In genomic region chr14:64970776-64971451, GRCh38 we compare ENCODE assay signal across 9 cellular contexts. TPM values are rescaled to one million over a fixed set of nuclear protein-coding genes. Genes with fewer than 3 reads are reported as not detected.
A peak's percentile ranks its signal among the peaks of the same experiment; 100 is the strongest.
DNase-seq lines count a peak whose midpoint lies in the region; ATAC-seq and TF ChIP-seq lines count a peak whose summit lies in the region.
"Had no signal": no experiment of that assay in that cellular context is flagged by ENCODE, and none has a peak within 500 bp of the region (broad histone marks: within the 10 kb centered on the region; RNA-seq: fewer than 3 reads in every experiment).

No MANE protein-coding gene starts in this region.

- WGBS in liver, result 89% methylated on average over 6 of the region's 6 CpGs

- TF ChIP-seq RAD21 in liver (IDR thresholded peaks at IDR 0.05), result no peak

- no peak overlapping the region for H3K27ac ChIP-seq in liver (ENCODE audit: low read depth in 1 of 2, low read length in 2 of 2)

- H3K4me1 Mint-ChIP-seq in activated naive CD8-positive, alpha-beta T cell treated with anti-CD3 and anti-CD28 coated beads, Interleukin-2, amount 50 U/mL, for 24 hours, result peaks cover 10% of the 10 kb centered on the region
- peaks cover 22% of the 10 kb centered on the region for H3K4me1 Mint-ChIP-seq in type B pancreatic cell (ENCODE audit: unreplicated experiment)

- H3K4me3 ChIP-seq in liver (ENCODE audit: low read depth in 1 of 3, low read length in 3 of 3), result peak overlapping the region in 2 of 3 donors; percentile 78 to 94

- H3K9me3 ChIP-seq in liver (ENCODE audit: control insufficient read depth in 4 of 4, low read length in 3 of 4), result no peaks in the 10 kb centered on the region

- DNase-seq in activated effector memory CD4-positive, alpha-beta T cell treated with anti-CD3 and anti-CD28 coated beads, Interleukin-2, amount 50 U/mL, for 16 hours, result peak; percentile 60
- no peak for DNase-seq in activated effector memory CD4-positive, alpha-beta T cell treated with Interleukin-2 at 50 U/mL for 16 hours
- no peak for DNase-seq in activated naive CD8-positive, alpha-beta T cell treated with anti-CD3 and anti-CD28 coated beads, Interleukin-2, amount 50 U/mL, for 24 hours
- DNase-seq in type B pancreatic cell (ENCODE audit: extremely low spot score, unreplicated experiment), result no peak
- DNase-seq in D341Med (ENCODE audit: low spot score), result no peak
- no peak for DNase-seq in NCI-H2029 treated with DMSO at 0.1 percent for 48 hours (lab: John Stamatoyannopoulos, UW)
- DNase-seq: NCI-H1092 had no signal

- H3K27me3 ChIP-seq in liver (ENCODE audit: control insufficient read depth in 4 of 4, insufficient read depth in 4 of 4, low read length in 3 of 4), result no peaks in the 10 kb centered on the region

- H3K4me3 Mint-ChIP-seq in activated naive CD8-positive, alpha-beta T cell treated with anti-CD3 and anti-CD28 coated beads, Interleukin-2, amount 50 U/mL, for 24 hours, result peak overlapping the region; percentile 63
- peak overlapping the region; percentile 87 for H3K4me3 Mint-ChIP-seq in type B pancreatic cell

- peaks cover 4 to 14% (median 13%) of the 10 kb centered on the region in 4 donors for H3K4me1 ChIP-seq in liver (ENCODE audit: control insufficient read depth in 4 of 4, insufficient read depth in 4 of 4, low read length in 3 of 4)

- TF ChIP-seq CTCF in liver (IDR thresholded peaks at IDR 0.05; ENCODE audit: low read depth, low read length, missing input control), result no peak
- no peak for TF ChIP-seq CTCF in type B pancreatic cell (conservative IDR thresholded peaks at IDR 0.05)

- H3K36me3 ChIP-seq in liver (ENCODE audit: control insufficient read depth in 4 of 4, insufficient read depth in 3 of 4, low read depth in 1 of 4, low read length in 3 of 4), result no peaks in the 10 kb centered on the region

- no peak overlapping the region for H3K27ac Mint-ChIP-seq in activated naive CD8-positive, alpha-beta T cell treated with anti-CD3 and anti-CD28 coated beads, Interleukin-2, amount 50 U/mL, for 24 hours
- H3K27ac Mint-ChIP-seq in type B pancreatic cell, result peak overlapping the region; percentile 65

- no peak for ATAC-seq in activated naive CD8-positive, alpha-beta T cell treated with anti-CD3 and anti-CD28 coated beads, Interleukin-2, amount 50 U/mL, for 24 hours
- ATAC-seq in HG02588 (IDR thresholded peaks at IDR 0.05; ENCODE audit: unreplicated experiment), result no peak

- H3K36me3 Mint-ChIP-seq in activated naive CD8-positive, alpha-beta T cell treated with anti-CD3 and anti-CD28 coated beads, Interleukin-2, amount 50 U/mL, for 24 hours (ENCODE audit: low read depth), result no peaks in the 10 kb centered on the region
- H3K36me3 Mint-ChIP-seq in type B pancreatic cell, result peaks cover 8% of the 10 kb centered on the region

- H3K27me3 Mint-ChIP-seq in activated naive CD8-positive, alpha-beta T cell treated with anti-CD3 and anti-CD28 coated beads, Interleukin-2, amount 50 U/mL, for 24 hours, result peaks cover 5% of the 10 kb centered on the region
- no peaks in the 10 kb centered on the region for H3K27me3 Mint-ChIP-seq in type B pancreatic cell

- peak overlapping the region in 1 of 2 donors; percentile 65 for H3K9ac ChIP-seq in liver (ENCODE audit: low read depth in 1 of 2, low read length in 2 of 2)

- no peaks in the 10 kb centered on the region for H3K9me3 Mint-ChIP-seq in activated naive CD8-positive, alpha-beta T cell treated with anti-CD3 and anti-CD28 coated beads, Interleukin-2, amount 50 U/mL, for 24 hours
- H3K9me3 Mint-ChIP-seq in type B pancreatic cell, result no peaks in the 10 kb centered on the region

TF ChIP-seq in liver, 16 proteins besides CTCF, POLR2A, EP300 and RAD21:
- no peak for TF ChIP-seq JUND (IDR thresholded peaks at IDR 0.05)
TF ChIP-seq in liver: peak in this region for 0.

RNA-seq across cellular contexts. Expression of gene RAB15, which starts 1.2 kb away (rescaled TPM):
- total RNA-seq in liver, result 10 to 100 TPM in 1 of 2 donors, 1 to 10 TPM in 1; 5.7 to 18.0 TPM
- polyA plus RNA-seq in liver, result 10 to 100 TPM in 1 of 2 donors, 1 to 10 TPM in 1; 5.5 to 16.5 TPM
- 31.4 and 55.6 TPM in 2 replicates for total RNA-seq in type B pancreatic cell (ENCODE audit: low replicate concordance)

RNA-seq across cellular contexts. Expression of gene FNTB, which starts 15.8 kb away (rescaled TPM):
- total RNA-seq in liver (10 to 100 TPM; 10.2 to 17.2 TPM), type B pancreatic cell (ENCODE audit: low replicate concordance) (30.1 and 31.2 TPM in 2 replicates)
- polyA plus RNA-seq in liver, result 1 to 10 TPM; 6.3 to 7.8 TPM

RNA-seq across cellular contexts. Expression of gene GPX2, which starts 28.4 kb away (rescaled TPM):
- total RNA-seq in liver (10 to 100 TPM in 1 of 2 donors, 1 to 10 TPM in 1; 6.9 to 38.6 TPM), type B pancreatic cell (ENCODE audit: low replicate concordance) (39.2 and 69.7 TPM in 2 replicates)
- 1,000 to 10,000 TPM in 1 of 2 donors, 100 to 1,000 TPM in 1; 611 to 1,067 TPM for polyA plus RNA-seq in liver

RNA-seq across cellular contexts. Expression of gene CHURC1, which starts 56.7 kb away (rescaled TPM):
- total RNA-seq in liver, result 10 to 100 TPM; 18.8 to 48.2 TPM
- polyA plus RNA-seq in liver, result 100 to 1,000 TPM in 1 of 2 donors, 10 to 100 TPM in 1; 21.0 to 174 TPM
- total RNA-seq in type B pancreatic cell (ENCODE audit: low replicate concordance), result 40.0 and 45.3 TPM in 2 replicates
